ENCODE assay signal across 8 cellular contexts in genomic region chr4:161320377-161320776, GRCh38.
DNase-seq lines count a peak whose midpoint lies in the region; ATAC-seq and TF ChIP-seq lines count a peak whose summit lies in the region.

No MANE protein-coding gene starts in this region.

- dilution Hi-C loops in mammary epithelial cell (cut with HindIII; ENCODE audit: low sequenced_read_pairs), result no loop called here

- no peak overlapping the region for H2AFZ ChIP-seq in DND-41 (ENCODE audit: low read depth, low read length)
- no peak overlapping the region for H2AFZ ChIP-seq in Loucy (ENCODE audit: low read length)
- no peak overlapping the region for H2AFZ ChIP-seq in mammary epithelial cell (ENCODE audit: low read depth, low read length)

- H3K36me3 Mint-ChIP-seq in effector memory CD8-positive, alpha-beta T cell (ENCODE audit: insufficient read depth), result no peaks in the 10 kb centered on the region

- H3K27ac Mint-ChIP-seq in effector memory CD8-positive, alpha-beta T cell, result no peak overlapping the region

- TF ChIP-seq CTCF in DND-41 (IDR thresholded peaks at IDR 0.05; ENCODE audit: borderline replicate concordance, extremely low read depth, low read length, poor library complexity, severe bottlenecking), result peak; percentile 28
- peak; percentile 67 for TF ChIP-seq CTCF in Loucy (conservative IDR thresholded peaks at IDR 0.05; ENCODE audit: low read length)
- peak; percentile 36 to 62 for TF ChIP-seq CTCF in mammary epithelial cell (conservative IDR thresholded peaks at IDR 0.05 in 1 of 2, IDR thresholded peaks at IDR 0.05 in 1 of 2; ENCODE audit: extremely low read depth in 1 of 2, insufficient read depth in 1 of 2, low read depth in 1 of 2, low read length in 2 of 2)

- no peaks in the 10 kb centered on the region for H4K20me1 ChIP-seq in DND-41 (ENCODE audit: insufficient read depth, low read length)
- H4K20me1 ChIP-seq in Loucy (ENCODE audit: insufficient read depth, low read length, poor library complexity, severe bottlenecking), result no peaks in the 10 kb centered on the region
- no peaks in the 10 kb centered on the region for H4K20me1 ChIP-seq in mammary epithelial cell (ENCODE audit: insufficient read depth, low read length)

- DNase-seq in DND-41, result no peak
- peak; percentile 13 for DNase-seq in mammary epithelial cell
- DNase-seq in retina, result peak; percentile 11
- no peak for DNase-seq in effector memory CD8-positive, alpha-beta T cell
- DNase-seq in aorta, result no peak
- no peak for DNase-seq in NK-92 (lab: John Stamatoyannopoulos, UW; ENCODE audit: unreplicated experiment)

- H3K79me2 ChIP-seq in DND-41 (ENCODE audit: insufficient read depth, low read length) (no peaks in the 10 kb centered on the region), Loucy (ENCODE audit: insufficient read depth, low read length) (no peaks in the 10 kb centered on the region), mammary epithelial cell (ENCODE audit: insufficient read depth, low read length) (no peaks in the 10 kb centered on the region)

- H3K9me2 ChIP-seq in Loucy (replicated peaks; ENCODE audit: low read depth, low read length), result no peaks in the 10 kb centered on the region

- H3K4me3 Mint-ChIP-seq in effector memory CD8-positive, alpha-beta T cell, result no peak overlapping the region

- ATAC-seq in DND-41 (ENCODE audit: insufficient read depth, low read depth), result no peak
- ATAC-seq in GM21576 (IDR thresholded peaks at IDR 0.05; ENCODE audit: unreplicated experiment), result peak; percentile 58
- ATAC-seq in effector memory CD8-positive, alpha-beta T cell (replicated peaks), result no peak
- ATAC-seq in aorta (ENCODE audit: low FRiP score), result no peak

- no TSS peak for BruUV-seq in mammary epithelial cell (replicated peaks; lab: Mats Ljungman, UMichigan)

- no peak overlapping the region for H3K27ac ChIP-seq in DND-41 (ENCODE audit: low read length)
- no peak overlapping the region for H3K27ac ChIP-seq in mammary epithelial cell (ENCODE audit: insufficient read depth, low read depth, low read length)
- no peak overlapping the region for H3K27ac ChIP-seq in aorta (ENCODE audit: low read depth in 1 of 2, low read length in 2 of 2)

- H3K4me1 ChIP-seq in DND-41 (ENCODE audit: insufficient read depth, low read length), result no peaks in the 10 kb centered on the region
- no peaks in the 10 kb centered on the region for H3K4me1 ChIP-seq in Loucy (ENCODE audit: insufficient read depth, low read length, poor library complexity, severe bottlenecking)
- H3K4me1 ChIP-seq in mammary epithelial cell (ENCODE audit: insufficient read depth, low read length), result no peaks in the 10 kb centered on the region
- H3K4me1 ChIP-seq in aorta (ENCODE audit: control insufficient read depth in 1 of 2, insufficient read depth in 2 of 2, low read length in 2 of 2), result no peaks in the 10 kb centered on the region

- no peaks in the 10 kb centered on the region for H3F3A ChIP-seq in Loucy (ENCODE audit: low read depth)

- H3K36me3 ChIP-seq in DND-41 (ENCODE audit: insufficient read depth, low read length) (no peaks in the 10 kb centered on the region), Loucy (ENCODE audit: insufficient read depth, low read length) (no peaks in the 10 kb centered on the region), mammary epithelial cell (ENCODE audit: insufficient read depth, low read length) (no peaks in the 10 kb centered on the region), aorta (ENCODE audit: control insufficient read depth in 1 of 2, insufficient read depth in 2 of 2, low read length in 1 of 2) (no peaks in the 10 kb centered on the region)

- H3K4me2 ChIP-seq in DND-41 (ENCODE audit: insufficient read depth, low read length) (no peak overlapping the region), Loucy (ENCODE audit: low read depth, low read length, poor library complexity, severe bottlenecking) (no peak overlapping the region), mammary epithelial cell (ENCODE audit: insufficient read depth, low read depth, low read length) (no peak overlapping the region)

- H3K9me3 ChIP-seq in DND-41 (ENCODE audit: insufficient read depth, low read length, severe bottlenecking), result no peaks in the 10 kb centered on the region
- no peaks in the 10 kb centered on the region for H3K9me3 ChIP-seq in Loucy (ENCODE audit: insufficient read depth, low read depth, low read length)
- no peaks in the 10 kb centered on the region for H3K9me3 ChIP-seq in mammary epithelial cell (replicated peaks; ENCODE audit: insufficient read depth, low read length)
- H3K9me3 ChIP-seq in aorta (ENCODE audit: control insufficient read depth, low read length), result no peaks in the 10 kb centered on the region

- intact Hi-C loops in mammary epithelial cell (cut with micrococcal nuclease) (loop anchor here (5.0 kb wide), 1 partner anchor 847 kb away; no protein-coding TSS in a partner anchor), aorta (cut with DNase I) (no loop called here)

- in situ Hi-C loops in mammary epithelial cell (cut with MboI; ENCODE audit: low sequenced_read_pairs in 2 of 2), result no loop called here

- H3K9ac ChIP-seq in DND-41 (ENCODE audit: low read depth, low read length) (no peak overlapping the region), Loucy (ENCODE audit: low read depth, low read length, poor library complexity, severe bottlenecking) (no peak overlapping the region), mammary epithelial cell (ENCODE audit: insufficient read depth, low read length) (no peak overlapping the region)

- H3K4me3 ChIP-seq in DND-41 (ENCODE audit: low read depth in 1 of 2, low read length in 2 of 2) (no peak overlapping the region), Loucy (ENCODE audit: low read length, poor library complexity, severe bottlenecking) (no peak overlapping the region), mammary epithelial cell (replicated peaks in 1 of 3; ENCODE audit: insufficient read depth in 1 of 3, low read depth in 2 of 3, low read length in 3 of 3) (no peak overlapping the region), aorta (ENCODE audit: low read length in 2 of 2) (no peak overlapping the region)

- no peaks in the 10 kb centered on the region for H3K4me1 Mint-ChIP-seq in effector memory CD8-positive, alpha-beta T cell (ENCODE audit: low read depth in 2 of 2)

- no peaks in the 10 kb centered on the region for H3K27me3 ChIP-seq in DND-41 (ENCODE audit: insufficient read depth, low read length, poor library complexity)
- H3K27me3 ChIP-seq in Loucy (ENCODE audit: insufficient read depth, low read length, poor library complexity, severe bottlenecking), result no peaks in the 10 kb centered on the region
- H3K27me3 ChIP-seq in mammary epithelial cell (ENCODE audit: insufficient read depth, low read length), result no peaks in the 10 kb centered on the region
- H3K27me3 ChIP-seq in aorta (ENCODE audit: control insufficient read depth in 1 of 2, insufficient read depth in 2 of 2, low read length in 1 of 2), result no peaks in the 10 kb centered on the region

- 40% methylated on average over 2 of the region's 4 CpGs for WGBS in mammary epithelial cell (ENCODE audit: low coverage, missing lambda C conversion rate)
- 47 to 71% methylated on average over 4 of the region's 4 CpGs for WGBS in aorta, 2 donors

- H3K27me3 Mint-ChIP-seq in effector memory CD8-positive, alpha-beta T cell, result no peaks in the 10 kb centered on the region

- CTCF ChIA-PET in mammary epithelial cell (lab: Charles Lee; ENCODE audit: low non-redundant PET), result no interaction called here

- H3K9me3 Mint-ChIP-seq in effector memory CD8-positive, alpha-beta T cell, result peaks cover 3 to 10% of the 10 kb centered on the region in 2 donors

Comparison
In these comparisons a context has a peak if more than half of its experiments do, and no peak if none do; other contexts are left out.
1. DNase-seq: peak in mammary epithelial cell (single experiment) and retina (single experiment); none in DND-41 (single experiment), effector memory CD8-positive, alpha-beta T cell (0 of 3), aorta (0 of 2) and NK-92 (single experiment).
2. Peak in every context shown above with its lines, with median percentiles within 50 percentile points of each other: CTCF ChIP-seq.